In genomic region chr7:73557397-73558257, GRCh38 we compare ENCODE assay signal across 8 cellular contexts. TPM values are rescaled to one million over a fixed set of nuclear protein-coding genes. Genes with fewer than 3 reads are reported as not detected.
DNase-seq lines count a peak whose midpoint lies in the region; ATAC-seq, FAIRE-seq and TF ChIP-seq lines count a peak whose summit lies in the region.

TSS of gene BCL7B (minus strand) at chr7:73557690. CDS start at chr7:73557578, 112 bp downstream.

- peaks cover 19% of the 10 kb centered on the region for H4K20me1 ChIP-seq in OCI-LY3 (ENCODE audit: insufficient read depth, low read length)

- peaks cover 37% of the 10 kb centered on the region for H3K4me1 Mint-ChIP-seq in CD14-positive monocyte

- peak within 1 kb of the TSS; percentile 90 for H3K27ac ChIP-seq in OCI-LY3 (ENCODE audit: low read length)
- H3K27ac ChIP-seq in esophagus (ENCODE audit: low read depth in 2 of 2, low read length in 1 of 2), result peak within 1 kb of the TSS; percentile 99 to 100

- peak within 1 kb of the TSS; percentile 93 to 98 (median 96) for H3K27ac Mint-ChIP-seq in CD14-positive monocyte

- FAIRE-seq in GM19239 (lab: Jason Lieb, UNC), result no peak

- H2AFZ ChIP-seq in OCI-LY3 (ENCODE audit: low read depth, low read length), result peak within 1 kb of the TSS; percentile 70; the same call in 1 of the 2 replicates

- H3K27me3 ChIP-seq in OCI-LY3 (ENCODE audit: low read depth, low read length) (no peaks in the 10 kb centered on the region), esophagus (ENCODE audit: control insufficient read depth in 1 of 2, insufficient read depth in 2 of 2, low read length in 2 of 2) (no peaks in the 10 kb centered on the region), mucosa of stomach (ENCODE audit: control insufficient read depth, insufficient read depth, low read length) (no peaks in the 10 kb centered on the region)

- peaks cover 42% of the 10 kb centered on the region for H3K79me2 ChIP-seq in OCI-LY3 (ENCODE audit: low read length)

- DNase-seq in CD14-positive monocyte (ENCODE audit: low spot score) (peak; percentile 61), GM19239 (ENCODE audit: insufficient read length, low spot score) (peak; percentile 89)
- DNase-seq in activated T-cell treated with anti-CD3 and anti-CD28 coated beads, Interleukin-2, amount 50 U/mL, for 1 hour, result peak; percentile 86
- DNase-seq in stimulated activated CD8-positive, alpha-beta memory T cell treated with anti-CD3 and anti-CD28 coated beads, Interleukin-4, amount 100 ng/mL, for 48 hours, result peak; percentile 79

- intact Hi-C loops in CD14-positive monocyte (cut with micrococcal nuclease), result loop anchor here (2.0 to 10.0 kb wide), 4 partner anchors 21 to 47 kb away; partner anchors contain the start of genes BAZ1B (in 1 of the 2) and TBL2 (in 1 of the 2)

- H3K4me2 ChIP-seq in OCI-LY3 (ENCODE audit: low read length), result peak within 1 kb of the TSS; percentile 92

- H3K9ac ChIP-seq in OCI-LY3 (ENCODE audit: low read length) (peak within 1 kb of the TSS; percentile 99), mucosa of stomach (ENCODE audit: low read length) (peak within 1 kb of the TSS; percentile 91)

- H3K4me3 ChIP-seq in OCI-LY3 (ENCODE audit: low read length) (peak within 1 kb of the TSS; percentile 96), esophagus (ENCODE audit: low read depth in 1 of 2, low read length in 2 of 2) (peak within 1 kb of the TSS; percentile 84 to 88), mucosa of stomach (ENCODE audit: low read length) (peak within 1 kb of the TSS; percentile 44)

- 0 out of 2 replicates have a peak, but pooled peaks cover 2% of the 10 kb centered on the region for H3K9me3 ChIP-seq in OCI-LY3 (ENCODE audit: insufficient read depth, low read length)
- H3K9me3 ChIP-seq in esophagus (ENCODE audit: control insufficient read depth in 2 of 2, insufficient read depth in 1 of 2, low read depth in 1 of 2, low read length in 1 of 2), result no peaks in the 10 kb centered on the region
- no peaks in the 10 kb centered on the region for H3K9me3 ChIP-seq in mucosa of stomach (ENCODE audit: control insufficient read depth, low read length)

- WGBS in esophagus, 2 donors, result 4 to 9% methylated on average over 36 to 83 of the region's 83 CpGs

- H3K4me1 ChIP-seq in OCI-LY3 (ENCODE audit: low read length), result peaks cover 33% of the 10 kb centered on the region
- peaks cover 3% of the 10 kb centered on the region in 2 donors for H3K4me1 ChIP-seq in esophagus (ENCODE audit: control insufficient read depth in 2 of 2, insufficient read depth in 2 of 2, low read length in 1 of 2)
- H3K4me1 ChIP-seq in mucosa of stomach (ENCODE audit: control insufficient read depth, insufficient read depth, low read length), result peaks cover 5% of the 10 kb centered on the region

- no peak for TF ChIP-seq CTCF in CD14-positive monocyte (IDR thresholded peaks at IDR 0.05)
- TF ChIP-seq CTCF in OCI-LY3 (IDR thresholded peaks at IDR 0.05; ENCODE audit: low read depth, low read length), result no peak

- H3K4me3 Mint-ChIP-seq in CD14-positive monocyte, result peak within 1 kb of the TSS; percentile 86 to 93

- H3K36me3 ChIP-seq in OCI-LY3 (replicated peaks; ENCODE audit: low read depth, low read length) (peaks cover 3% of the 10 kb centered on the region), esophagus (ENCODE audit: control insufficient read depth in 2 of 2, insufficient read depth in 2 of 2, low read length in 1 of 2) (peaks cover 0 to under 1% of the 10 kb centered on the region in 2 donors), mucosa of stomach (ENCODE audit: control insufficient read depth, insufficient read depth, low read length) (no peaks in the 10 kb centered on the region)

- peak; percentile 25 for ATAC-seq in HG03457 (IDR thresholded peaks at IDR 0.05; ENCODE audit: unreplicated experiment)

- H3K9me3 Mint-ChIP-seq in CD14-positive monocyte, result peaks cover 0 to 2% (median 0%) of the 10 kb centered on the region in 7 donors

- peaks cover 14 to 29% of the 10 kb centered on the region in 2 donors for H3K36me3 Mint-ChIP-seq in CD14-positive monocyte

- peaks cover 1 to 7% (median 5%) of the 10 kb centered on the region in 3 donors for H3K27me3 Mint-ChIP-seq in CD14-positive monocyte (ENCODE audit: low read depth in 3 of 3)

RNA-seq across cellular contexts. Expression of gene BCL7B, which starts in this region (rescaled TPM):
- polyA plus RNA-seq in CD14-positive monocyte (10 to 100 TPM; 68.7 to 73.8 TPM), esophagus (10 to 100 TPM; 30.0 to 43.5 TPM)

Comparison
In these comparisons a context has a peak if more than half of its experiments do, and no peak if none do; other contexts are left out.
1. Peak in every context shown above with its lines: DNase-seq, ATAC-seq, H3K4me3 ChIP-seq and H3K27ac ChIP-seq.
2. H3K4me3 ChIP-seq: peak in every context shown above with its lines; median percentile 96 in OCI-LY3; 86 in esophagus; 44 in mucosa of stomach.